In genomic region chr7:110051386-110051785, GRCh38 we compare ENCODE assay signal across 31 cellular contexts.
"Had no signal": no experiment of that assay in that cellular context is flagged by ENCODE, and none has a peak within 500 bp of the region (broad histone marks: within the 10 kb centered on the region; RNA-seq: fewer than 3 reads in every experiment).

No MANE protein-coding gene starts in this region.

- H3K4me1 ChIP-seq: breast epithelium, heart left ventricle, left lung, lower lobe of right lung, pancreas, prostate gland, stomach, thyroid gland, upper lobe of left lung, vagina had no signal

- DNase-seq: activated CD4-positive, alpha-beta T cell treated with anti-CD3 and anti-CD28 coated beads for 4 hours; activated CD4-positive, alpha-beta T cell treated with anti-CD3 and anti-CD28 coated beads, Interleukin-2, amount 50 U/mL, for 48 hours; activated CD8-positive, alpha-beta memory T cell treated with anti-CD3 and anti-CD28 coated beads for 24 hours; activated effector memory CD4-positive, alpha-beta T cell treated with anti-CD3 and anti-CD28 coated beads, Interleukin-2, amount 50 U/mL, for 16 hours; activated naive CD4-positive, alpha-beta T cell treated with anti-CD3 and anti-CD28 coated beads, Interleukin-2, amount 50 U/mL, for 16 hours; activated T-cell treated with anti-CD3 and anti-CD28 coated beads, Interleukin-2, amount 50 U/mL, for 1 hour; central memory CD4-positive, alpha-beta T cell; heart left ventricle; kidney glomerular epithelial cell; left lung; lower lobe of right lung; mesendoderm; mucosa of descending colon; nucleus accumbens; pancreas; retina; stimulated activated CD4-positive, alpha-beta T cell treated with anti-CD3 and anti-CD28 coated beads, Interleukin-1b, Interleukin-23, amount 100 ng/mL, for 48 hours; stimulated activated naive B cell treated with anti-CD40 and anti-IgM and Interleukin-4, amounts not matched to agents 10 μg/mL and 1 μg/mL and 100 μg/mL, for 72 hours; stomach; thyroid gland; upper lobe of left lung had no signal

- H3K9me3 ChIP-seq: breast epithelium, heart left ventricle, lower lobe of right lung, mucosa of descending colon, pancreas, prostate gland, stomach, thyroid gland, upper lobe of left lung, vagina had no signal

- H3K27ac ChIP-seq: breast epithelium, foreskin keratinocyte, heart left ventricle, left lung, lower lobe of right lung, pancreas, prostate gland, skin epidermis, stomach, thyroid gland, upper lobe of left lung, vagina, VCaP had no signal

- H3K27me3 Mint-ChIP-seq: natural killer cell treated with Interleukin-12 subunit alpha and Interleukin-12 subunit beta and Interleukin-15 and Interleukin-18, amount 100 ng/mL, for 72 hours; stimulated activated naive B cell treated with anti-CD40 and anti-IgM and Interleukin-4, amounts not matched to agents 10 μg/mL and 1 μg/mL and 100 μg/mL, for 72 hours had no signal

- H3K4me3 ChIP-seq: breast epithelium, heart left ventricle, left lung, lower lobe of right lung, mucosa of descending colon, pancreas, prostate gland, skin epidermis, stomach, thyroid gland, upper lobe of left lung, vagina had no signal

- H3K4me1 Mint-ChIP-seq: stimulated activated naive B cell treated with anti-CD40 and anti-IgM and Interleukin-4, amounts not matched to agents 10 μg/mL and 1 μg/mL and 100 μg/mL, for 72 hours had no signal

- H3K27me3 ChIP-seq: breast epithelium, foreskin keratinocyte, heart left ventricle, left lung, pancreas, stomach, thyroid gland, upper lobe of left lung, vagina had no signal

- H3K27ac Mint-ChIP-seq: activated T-helper 1 cell treated with anti-CD3 and anti-CD28 coated beads, Interleukin-12 subunit alpha, Interleukin-12 subunit beta, Interleukin-2, Interleukin-4 antibody, amounts not matched to agents 30 ng/mL and 10 ng/mL and 1 ng/mL, durations not matched to agents 14 hours and 24 hours and 36 hours; natural killer cell treated with Interleukin-12 subunit alpha and Interleukin-12 subunit beta and Interleukin-15 and Interleukin-18, amount 100 ng/mL, for 72 hours; stimulated activated naive B cell treated with anti-CD40 and anti-IgM and Interleukin-4, amounts not matched to agents 10 μg/mL and 1 μg/mL and 100 μg/mL, for 72 hours had no signal

- H3K4me3 Mint-ChIP-seq: activated T-helper 1 cell treated with anti-CD3 and anti-CD28 coated beads, Interleukin-12 subunit alpha, Interleukin-12 subunit beta, Interleukin-2, Interleukin-4 antibody, amounts not matched to agents 30 ng/mL and 10 ng/mL and 1 ng/mL, durations not matched to agents 14 hours and 24 hours and 36 hours; natural killer cell treated with Interleukin-12 subunit alpha and Interleukin-12 subunit beta and Interleukin-15 and Interleukin-18, amount 100 ng/mL, for 72 hours; stimulated activated naive B cell treated with anti-CD40 and anti-IgM and Interleukin-4, amounts not matched to agents 10 μg/mL and 1 μg/mL and 100 μg/mL, for 72 hours had no signal

- ATAC-seq: esophagus mucosa; heart left ventricle; left lung; lower lobe of right lung; mucosa of descending colon; natural killer cell treated with Interleukin-12 subunit alpha and Interleukin-12 subunit beta and Interleukin-15 and Interleukin-18, amount 100 ng/mL, for 72 hours; pancreas; sciatic nerve; stimulated activated naive B cell treated with anti-CD40 and anti-IgM and Interleukin-4, amounts not matched to agents 10 μg/mL and 1 μg/mL and 100 μg/mL, for 72 hours had no signal

- H3K36me3 ChIP-seq: breast epithelium, heart left ventricle, left lung, lower lobe of right lung, pancreas, prostate gland, stomach, thyroid gland, upper lobe of left lung, vagina had no signal

- H3K36me3 Mint-ChIP-seq: stimulated activated naive B cell treated with anti-CD40 and anti-IgM and Interleukin-4, amounts not matched to agents 10 μg/mL and 1 μg/mL and 100 μg/mL, for 72 hours had no signal

- H3K9me3 Mint-ChIP-seq: activated T-helper 1 cell treated with anti-CD3 and anti-CD28 coated beads, Interleukin-12 subunit alpha, Interleukin-12 subunit beta, Interleukin-2, Interleukin-4 antibody, amounts not matched to agents 30 ng/mL and 10 ng/mL and 1 ng/mL, durations not matched to agents 14 hours and 24 hours and 36 hours had no signal
